In genomic region chr3:4908066-4908768, GRCh38 we compare ENCODE assay signal across 12 cellular contexts.
DNase-seq lines count a peak whose midpoint lies in the region; ATAC-seq and TF ChIP-seq lines count a peak whose summit lies in the region.
"Had no signal": no experiment of that assay in that cellular context is flagged by ENCODE, and none has a peak within 500 bp of the region (broad histone marks: within the 10 kb centered on the region; RNA-seq: fewer than 3 reads in every experiment).

No MANE protein-coding gene starts in this region.

- H3K4me3 ChIP-seq in smooth muscle cell, result no peak overlapping the region
- H3K4me3 ChIP-seq: gastrocnemius medialis, prostate gland had no signal

- H3K9me3 Mint-ChIP-seq in activated T-cell treated with anti-CD3 and anti-CD28 coated beads, Interleukin-2, amount 50 U/mL, for 4 hours, result no peaks in the 10 kb centered on the region
- no peaks in the 10 kb centered on the region for H3K9me3 Mint-ChIP-seq in central memory CD8-positive, alpha-beta T cell
- H3K9me3 Mint-ChIP-seq: mesothelial cell of epicardium had no signal

- peak; percentile 59 to 67 for ATAC-seq in activated T-cell treated with anti-CD3 and anti-CD28 coated beads, Interleukin-2, amount 50 U/mL, for 4 hours
- ATAC-seq in central memory CD8-positive, alpha-beta T cell (replicated peaks; ENCODE audit: extremely low read depth, poor library complexity, severe bottlenecking), result peak; percentile 58
- ATAC-seq in GM18519 (IDR thresholded peaks at IDR 0.05; ENCODE audit: low FRiP score, unreplicated experiment), result no peak
- ATAC-seq: gastrocnemius medialis had no signal

- no peak overlapping the region for H2AFZ ChIP-seq in smooth muscle cell (ENCODE audit: low read depth)

- no peaks in the 10 kb centered on the region for H3K36me3 ChIP-seq in smooth muscle cell (ENCODE audit: low read depth)
- H3K36me3 ChIP-seq: gastrocnemius medialis, prostate gland had no signal

- no peak for TF ChIP-seq CTCF in smooth muscle cell (IDR thresholded peaks at IDR 0.05; ENCODE audit: borderline replicate concordance, insufficient read depth, poor library complexity, severe bottlenecking)

- H3K27ac Mint-ChIP-seq in central memory CD8-positive, alpha-beta T cell (ENCODE audit: low read depth), result peak overlapping the region; percentile 68

- DNase-seq in activated T-cell treated with anti-CD3 and anti-CD28 coated beads, Interleukin-2, amount 50 U/mL, for 4 hours, result no peak
- no peak for DNase-seq in activated T-cell treated with anti-CD3 and anti-CD28 coated beads, Interleukin-2, amount 50 U/mL, for 48 hours
- peak; percentile 22 for DNase-seq in LHCN-M2 (ENCODE audit: low read depth)
- no peak for DNase-seq in central memory CD8-positive, alpha-beta T cell (ENCODE audit: low spot score in 2 of 2)
- DNase-seq in smooth muscle cell (lab: John Stamatoyannopoulos, UW; ENCODE audit: unreplicated experiment), result no peak
- no peak for DNase-seq in nucleus accumbens (lab: John Stamatoyannopoulos, UW)
- no peak for DNase-seq in NCI-H1105 (lab: John Stamatoyannopoulos, UW)
- DNase-seq: gastrocnemius medialis, NCI-H2081 treated with DMSO at 0.1 percent for 48 hours had no signal

- H3K9me3 ChIP-seq in smooth muscle cell (replicated peaks; ENCODE audit: low read depth), result no peaks in the 10 kb centered on the region
- H3K9me3 ChIP-seq: gastrocnemius medialis, prostate gland had no signal

- H3K36me3 Mint-ChIP-seq in activated T-cell treated with anti-CD3 and anti-CD28 coated beads, Interleukin-2, amount 50 U/mL, for 4 hours (ENCODE audit: insufficient read depth), result no peaks in the 10 kb centered on the region
- no peaks in the 10 kb centered on the region for H3K36me3 Mint-ChIP-seq in central memory CD8-positive, alpha-beta T cell (ENCODE audit: insufficient read depth)
- H3K36me3 Mint-ChIP-seq: mesothelial cell of epicardium had no signal

- no peak overlapping the region for H3K4me2 ChIP-seq in smooth muscle cell

- WGBS in smooth muscle cell (ENCODE audit: low lambda C conversion rate), result 93% methylated on average over 6 of the region's 6 CpGs

- H3K79me2 ChIP-seq in smooth muscle cell (ENCODE audit: low read depth), result no peaks in the 10 kb centered on the region

- H3K27me3 Mint-ChIP-seq in activated T-cell treated with anti-CD3 and anti-CD28 coated beads, Interleukin-2, amount 50 U/mL, for 4 hours (ENCODE audit: low read depth), result no peaks in the 10 kb centered on the region
- H3K27me3 Mint-ChIP-seq in central memory CD8-positive, alpha-beta T cell, result no peaks in the 10 kb centered on the region

- H3K27ac ChIP-seq in smooth muscle cell (ENCODE audit: low read depth), result peak overlapping the region; percentile 21
- H3K27ac ChIP-seq: gastrocnemius medialis, prostate gland had no signal

- peaks cover 58% of the 10 kb centered on the region for H3K4me1 Mint-ChIP-seq in activated T-cell treated with anti-CD3 and anti-CD28 coated beads, Interleukin-2, amount 50 U/mL, for 4 hours (ENCODE audit: low read depth)
- H3K4me1 Mint-ChIP-seq in central memory CD8-positive, alpha-beta T cell, result peaks cover 18% of the 10 kb centered on the region

- peaks cover 9% of the 10 kb centered on the region for H3K4me1 ChIP-seq in smooth muscle cell (ENCODE audit: low read depth)
- H3K4me1 ChIP-seq: gastrocnemius medialis, prostate gland had no signal

- no peaks in the 10 kb centered on the region for H4K20me1 ChIP-seq in smooth muscle cell (ENCODE audit: low read depth)

- no peaks in the 10 kb centered on the region for H3K27me3 ChIP-seq in smooth muscle cell (ENCODE audit: low read depth)
- H3K27me3 ChIP-seq: gastrocnemius medialis had no signal

- H3F3A ChIP-seq in smooth muscle cell (ENCODE audit: low read depth), result peaks cover 3% of the 10 kb centered on the region

- H3K4me3 Mint-ChIP-seq in activated T-cell treated with anti-CD3 and anti-CD28 coated beads, Interleukin-2, amount 50 U/mL, for 4 hours, result peak overlapping the region; percentile 56
- no peak overlapping the region for H3K4me3 Mint-ChIP-seq in central memory CD8-positive, alpha-beta T cell
- H3K4me3 Mint-ChIP-seq: mesothelial cell of epicardium had no signal

- no peak overlapping the region for H3K9ac ChIP-seq in smooth muscle cell (ENCODE audit: low read depth)
